Comparison of ENCODE assay signal across 8 cellular contexts in genomic region chr2:8679827-8680731, GRCh38. TPM values are rescaled to one million over a fixed set of nuclear protein-coding genes. Genes with fewer than 3 reads are reported as not detected.
DNase-seq lines count a peak whose midpoint lies in the region; ATAC-seq and TF ChIP-seq lines count a peak whose summit lies in the region.

No MANE protein-coding gene starts in this region.

- H3K36me3 ChIP-seq in GM23338 (ENCODE audit: insufficient read depth) (no peaks in the 10 kb centered on the region), OCI-LY1 (ENCODE audit: insufficient read depth, low read length) (peaks cover 23% of the 10 kb centered on the region), mesodermal cell (ENCODE audit: control insufficient read depth, insufficient read depth, low read length) (peaks cover 23% of the 10 kb centered on the region)

- H3K79me2 ChIP-seq in GM23338 (replicated peaks; ENCODE audit: insufficient read depth) (peaks cover 23% of the 10 kb centered on the region), OCI-LY1 (ENCODE audit: insufficient read depth, low read length) (peaks cover 21% of the 10 kb centered on the region)

- H3K9me2 ChIP-seq in GM23338 (ENCODE audit: insufficient read depth) (no peaks in the 10 kb centered on the region), OCI-LY1 (ENCODE audit: low read depth, low read length) (no peaks in the 10 kb centered on the region)

- H3K9ac ChIP-seq in OCI-LY1 (ENCODE audit: low read length) = peak overlapping the region; percentile 81

- in situ Hi-C loops in ACHN (cut with HindIII; ENCODE audit: low pct_ligation_motif_present, low pct_unique_long_range_greater_than_20kb, low sequenced_read_pairs) = no loop called here

- ATAC-seq in GM23338 (no peak), HG03457 (IDR thresholded peaks at IDR 0.05; ENCODE audit: unreplicated experiment) (no peak), GM21367 (IDR thresholded peaks at IDR 0.05; ENCODE audit: unreplicated experiment) (no peak)

- H3K9me3 ChIP-seq in OCI-LY1 (ENCODE audit: low read length) (no peaks in the 10 kb centered on the region), mesodermal cell (ENCODE audit: control insufficient read depth, low read length) (peaks cover 5% of the 10 kb centered on the region)

- peak overlapping the region; percentile 79 for H3K4me3 Mint-ChIP-seq in GM23338
- H3K4me3 Mint-ChIP-seq in dendritic cell treated with granulocyte-macrophage colony-stimulating factor and Interleukin-4, amounts not matched to agents 40 ng/mL and 50 ng/mL, for 4 days = peak overlapping the region; percentile 77

- TF ChIP-seq CTCF in GM23338 (conservative IDR thresholded peaks at IDR 0.05; ENCODE audit: low read depth in 2 of 2) = no peak
- no peak for TF ChIP-seq CTCF in OCI-LY1 (IDR thresholded peaks at IDR 0.05; ENCODE audit: low read length)

- WGBS in mesodermal cell (ENCODE audit: insufficient coverage in 2 of 2), 2 experiments = 34% methylated on average over 13 of the region's 19 CpGs

- intact Hi-C loops in dendritic cell treated with granulocyte-macrophage colony-stimulating factor and Interleukin-4, amounts not matched to agents 40 ng/mL and 50 ng/mL, for 4 days (cut with micrococcal nuclease) = loop anchor here (5.0 to 10.0 kb wide), 2 partner anchors 133 to 375 kb away; no protein-coding TSS in a partner anchor

- H3K27ac Mint-ChIP-seq in GM23338 = no peak overlapping the region
- H3K27ac Mint-ChIP-seq in dendritic cell treated with granulocyte-macrophage colony-stimulating factor and Interleukin-4, amounts not matched to agents 40 ng/mL and 50 ng/mL, for 4 days = peak overlapping the region; percentile 82

- peaks cover 76% of the 10 kb centered on the region for H3K27me3 Mint-ChIP-seq in GM23338 (ENCODE audit: insufficient read depth, low read depth, poor library complexity)
- H3K27me3 Mint-ChIP-seq in dendritic cell treated with granulocyte-macrophage colony-stimulating factor and Interleukin-4, amounts not matched to agents 40 ng/mL and 50 ng/mL, for 4 days = peaks cover 34% of the 10 kb centered on the region

- no peaks in the 10 kb centered on the region; the same call in 1 of the 2 replicates for H3F3A ChIP-seq in GM23338 (replicated peaks; ENCODE audit: low read depth)
- H3F3A ChIP-seq in OCI-LY1 (ENCODE audit: insufficient read depth, low read length) = peaks cover 5% of the 10 kb centered on the region; the same call in 1 of the 2 replicates

- peaks cover 41% of the 10 kb centered on the region for H3K4me1 Mint-ChIP-seq in GM23338
- H3K4me1 Mint-ChIP-seq in dendritic cell treated with granulocyte-macrophage colony-stimulating factor and Interleukin-4, amounts not matched to agents 40 ng/mL and 50 ng/mL, for 4 days (ENCODE audit: low read depth) = peaks cover 75% of the 10 kb centered on the region

- H2AFZ ChIP-seq in GM23338 = no peak overlapping the region
- no peak overlapping the region for H2AFZ ChIP-seq in OCI-LY1 (ENCODE audit: low read length)

- H3K36me3 Mint-ChIP-seq in GM23338 (ENCODE audit: low read depth) = peaks cover 27% of the 10 kb centered on the region
- peaks cover 13% of the 10 kb centered on the region for H3K36me3 Mint-ChIP-seq in dendritic cell treated with granulocyte-macrophage colony-stimulating factor and Interleukin-4, amounts not matched to agents 40 ng/mL and 50 ng/mL, for 4 days (ENCODE audit: low read depth)

- H3K4me3 ChIP-seq in GM23338 = peak overlapping the region; percentile 54
- peak overlapping the region; percentile 72 for H3K4me3 ChIP-seq in OCI-LY1 (ENCODE audit: low read depth, low read length, poor library complexity, severe bottlenecking)
- H3K4me3 ChIP-seq in mesodermal cell (ENCODE audit: extremely low read depth, insufficient read depth, low read length, poor library complexity, severe bottlenecking) = peak overlapping the region; percentile 54

- H4K20me1 ChIP-seq in GM23338 (replicated peaks; ENCODE audit: insufficient read depth) = peaks cover 23% of the 10 kb centered on the region
- no peaks in the 10 kb centered on the region for H4K20me1 ChIP-seq in OCI-LY1 (ENCODE audit: insufficient read depth, low read length)

- DNase-seq in ACHN (peak; percentile 90), GM23338 (ENCODE audit: low spot score) (no peak), ureter (ENCODE audit: low spot score) (peak; percentile 87)

- H3K27ac ChIP-seq in GM23338 (ENCODE audit: low read depth) (no peak overlapping the region), OCI-LY1 (ENCODE audit: low read depth, low read length, poor library complexity, severe bottlenecking) (peak overlapping the region; percentile 96), mesodermal cell (ENCODE audit: low read depth, low read length, severe bottlenecking) (peak overlapping the region; percentile 98)

- H3K4me1 ChIP-seq in GM23338 (ENCODE audit: insufficient read depth) = peaks cover 53% of the 10 kb centered on the region
- H3K4me1 ChIP-seq in OCI-LY1 (ENCODE audit: insufficient read depth, low read length, severe bottlenecking) = peaks cover 39% of the 10 kb centered on the region
- H3K4me1 ChIP-seq in mesodermal cell (ENCODE audit: control insufficient read depth, insufficient read depth, low read length, poor library complexity, severe bottlenecking) = peaks cover 32% of the 10 kb centered on the region

- H3K27me3 ChIP-seq in GM23338 (ENCODE audit: insufficient read depth) = peaks cover 81% of the 10 kb centered on the region
- no peaks in the 10 kb centered on the region for H3K27me3 ChIP-seq in OCI-LY1 (ENCODE audit: insufficient read depth, low read length)

- peaks cover 14% of the 10 kb centered on the region; the same call in 2 of the 3 replicates for H3K9me3 Mint-ChIP-seq in GM23338
- no peaks in the 10 kb centered on the region for H3K9me3 Mint-ChIP-seq in dendritic cell treated with granulocyte-macrophage colony-stimulating factor and Interleukin-4, amounts not matched to agents 40 ng/mL and 50 ng/mL, for 4 days

- peak overlapping the region; percentile 76 for H3K4me2 ChIP-seq in GM23338
- H3K4me2 ChIP-seq in OCI-LY1 (ENCODE audit: low read length) = peak overlapping the region; percentile 94

TF ChIP-seq in GM23338, 12 proteins besides CTCF, POLR2A, EP300 and RAD21 (continues in another document):
- TF ChIP-seq EZH2phosphoT487 (IDR thresholded peaks at IDR 0.05; ENCODE audit: unreplicated experiment) = no peak
- TF ChIP-seq CREB1 (CRISPR knock-in tag; IDR thresholded peaks at IDR 0.05; ENCODE audit: low read depth) = no peak
- TF ChIP-seq POLR2AphosphoS5 (IDR thresholded peaks at IDR 0.05; ENCODE audit: low read depth) = no peak

RNA-seq across cellular contexts. Expression of gene ID2, which starts 1.8 kb away (rescaled TPM):
- total RNA-seq in GM23338 (2014; rRNA removed; shearing (Covaris generic)) = 87.0 and 135 TPM in 2 replicates
- 110 and 119 TPM in 2 replicates for polyA plus RNA-seq in GM23338 (2016; fragmentation: Nextera tagmentation; extraction: Ambion mirVana)
- polyA plus RNA-seq in mesodermal cell (2013, experiment 1 of 2) = 444 TPM
- 414 TPM for polyA plus RNA-seq in mesodermal cell (2013, experiment 2 of 2)
- 62.3 TPM for total RNA-seq in ureter
